9 cellular contexts compared by ENCODE assay signal in the genomic region with DNA sequence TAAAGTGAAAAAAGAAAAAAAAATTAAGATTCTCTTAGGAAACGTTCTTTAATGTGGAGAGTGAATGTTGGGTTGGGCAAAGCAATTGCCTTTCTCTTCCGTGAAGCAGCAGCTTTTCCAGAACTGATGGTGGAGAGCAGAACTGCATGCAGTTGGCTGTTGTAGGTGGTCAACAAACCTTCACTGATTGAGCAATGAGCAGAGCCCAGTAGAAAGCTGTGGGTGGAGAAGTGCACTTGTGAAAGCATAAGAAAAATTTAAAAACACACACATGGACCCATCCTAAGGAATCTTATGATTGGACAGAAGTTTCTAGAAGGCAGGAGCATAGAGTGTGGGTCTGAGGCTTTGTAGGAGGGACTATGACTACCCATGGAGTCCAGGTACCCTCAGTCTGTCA. TPM values are rescaled to one million over a fixed set of nuclear protein-coding genes. Genes with fewer than 3 reads are reported as not detected.
DNase-seq lines count a peak whose midpoint lies in the region; ATAC-seq and TF ChIP-seq lines count a peak whose summit lies in the region.
"Had no signal": no experiment of that assay in that cellular context is flagged by ENCODE, and none has a peak within 500 bp of the region (broad histone marks: within the 10 kb centered on the region; RNA-seq: fewer than 3 reads in every experiment).

No MANE protein-coding gene starts in this region.

- H3K9me3 ChIP-seq in HCT116 (ENCODE audit: control insufficient read depth in 1 of 2, insufficient read depth in 1 of 2, low read depth in 1 of 2, low read length in 2 of 2) = no peaks in the 10 kb centered on the region
- no peaks in the 10 kb centered on the region for H3K9me3 ChIP-seq in ascending aorta
- no peaks in the 10 kb centered on the region for H3K9me3 ChIP-seq in right atrium auricular region

- no peaks in the 10 kb centered on the region for H3K9me2 ChIP-seq in HCT116 (ENCODE audit: insufficient read depth)

- H3K79me2 ChIP-seq in HCT116 (ENCODE audit: insufficient read depth, low read length) = no peaks in the 10 kb centered on the region

- no peak for TF ChIP-seq RAD21 in HCT116 (IDR thresholded peaks at IDR 0.05; ENCODE audit: low read depth)

- TF ChIP-seq CTCF in HCT116 (IDR thresholded peaks at IDR 0.05 in 2 of 3, conservative IDR thresholded peaks at IDR 0.05 in 1 of 3; ENCODE audit: borderline replicate concordance in 1 of 3, insufficient read depth in 1 of 3, low read depth in 2 of 3, low read length in 2 of 3) (no peak; a peak in 1 of 6 replicates), ascending aorta (IDR thresholded peaks at IDR 0.05) (peak; percentile 27 to 37 (median 28)), right atrium auricular region (IDR thresholded peaks at IDR 0.05) (peak in 1 of 2 donors; percentile 12)

- no peak for ATAC-seq in HCT116
- no peak for ATAC-seq in stimulated activated naive B cell treated with anti-CD40 and anti-IgM and Interleukin-4, amounts not matched to agents 10 μg/mL and 1 μg/mL and 100 μg/mL, for 72 hours (replicated peaks)

- peaks cover 17 to 25% of the 10 kb centered on the region in 2 donors for H3K4me1 Mint-ChIP-seq in stimulated activated naive B cell treated with anti-CD40 and anti-IgM and Interleukin-4, amounts not matched to agents 10 μg/mL and 1 μg/mL and 100 μg/mL, for 72 hours

- intact Hi-C loops in HCT116 (cut with micrococcal nuclease) = no loop called here
- intact Hi-C loops in ascending aorta (cut with DNase I) = loop anchor here (1.0 to 2.0 kb wide), 3 partner anchors 13 to 73 kb away; no protein-coding TSS in a partner anchor

- H3K4me1 ChIP-seq in HCT116 (ENCODE audit: control insufficient read depth in 1 of 2, insufficient read depth in 2 of 2, low read length in 2 of 2) (peaks cover 13 to 19% of the 10 kb centered on the region in 2 experiments), ascending aorta (peaks cover 25 to 44% of the 10 kb centered on the region in 2 donors), right atrium auricular region (peaks cover 0 to 24% of the 10 kb centered on the region in 2 donors)

- H3K4me3 Mint-ChIP-seq in stimulated activated naive B cell treated with anti-CD40 and anti-IgM and Interleukin-4, amounts not matched to agents 10 μg/mL and 1 μg/mL and 100 μg/mL, for 72 hours = no peak overlapping the region
- H3K4me3 Mint-ChIP-seq: effector memory CD8-positive, alpha-beta T cell had no signal

- TF ChIP-seq POLR2A in HCT116 (IDR thresholded peaks at IDR 0.05; ENCODE audit: borderline replicate concordance, extremely low read depth, insufficient read depth, insufficient read length) = no peak

- CTCF ChIA-PET in HCT116 (lab: Charles Lee) = interaction anchor here (0.6 to 0.8 kb wide), 2 partner anchors 14 to 213 kb away, joined by 3 to 4 read pairs; no protein-coding TSS in a partner anchor

- POLR2A ChIA-PET in HCT116 (lab: Charles Lee) = no interaction called here

- H3K4me2 ChIP-seq in HCT116 (ENCODE audit: low read length) = peak overlapping the region; percentile 40

- BruUV-seq in HCT116 (replicated peaks; lab: Mats Ljungman, UMichigan) = no TSS peak

- no peaks in the 10 kb centered on the region for H3K36me3 Mint-ChIP-seq in stimulated activated naive B cell treated with anti-CD40 and anti-IgM and Interleukin-4, amounts not matched to agents 10 μg/mL and 1 μg/mL and 100 μg/mL, for 72 hours

- H3K9ac ChIP-seq in HCT116 (ENCODE audit: low read length) = no peak overlapping the region

- no peaks in the 10 kb centered on the region for H4K20me1 ChIP-seq in HCT116 (ENCODE audit: insufficient read depth)

- H3K27me3 ChIP-seq in HCT116 (ENCODE audit: insufficient read depth, low read length) (peaks cover 16% of the 10 kb centered on the region), ascending aorta (no peaks in the 10 kb centered on the region), right atrium auricular region (no peaks in the 10 kb centered on the region)

- H3K4me3 ChIP-seq in HCT116 (replicated peaks in 1 of 2; ENCODE audit: low read depth in 1 of 2, low read length in 2 of 2) = no peak overlapping the region
- H3K4me3 ChIP-seq in ascending aorta = peak overlapping the region; percentile 56 to 63
- H3K4me3 ChIP-seq in right atrium auricular region = peak overlapping the region; percentile 51 to 53

- peaks cover 6 to 8% of the 10 kb centered on the region in 2 donors for H3K27me3 Mint-ChIP-seq in stimulated activated naive B cell treated with anti-CD40 and anti-IgM and Interleukin-4, amounts not matched to agents 10 μg/mL and 1 μg/mL and 100 μg/mL, for 72 hours

- H2AFZ ChIP-seq in HCT116 (ENCODE audit: low read depth, low read length, poor library complexity, severe bottlenecking) = no peak overlapping the region

- DNase-seq in HCT116 (ENCODE audit: low read depth, low spot score) (no peak), ascending aorta (ENCODE audit: low spot score in 2 of 2) (peak in 1 of 2 donors; percentile 80), right atrium auricular region (ENCODE audit: low spot score) (no peak), stromal cell of bone marrow (ENCODE audit: low read depth) (peak; percentile 42), foreskin melanocyte (no peak), NCI-H446 (lab: John Stamatoyannopoulos, UW) (no peak), cerebellar nuclear complex (lab: John Stamatoyannopoulos, UW) (no peak)
- DNase-seq in stimulated activated naive B cell treated with anti-CD40 and anti-IgM and Interleukin-4, amounts not matched to agents 10 μg/mL and 1 μg/mL and 100 μg/mL, for 72 hours = no peak

- H3K27ac Mint-ChIP-seq in stimulated activated naive B cell treated with anti-CD40 and anti-IgM and Interleukin-4, amounts not matched to agents 10 μg/mL and 1 μg/mL and 100 μg/mL, for 72 hours = no peak overlapping the region
- H3K27ac Mint-ChIP-seq: effector memory CD8-positive, alpha-beta T cell had no signal

- RAD21 ChIA-PET in HCT116 (lab: Charles Lee; ENCODE audit: low non-redundant PET in 1 of 2, low total read pairs in 2 of 2, uncharacterized antibody in 2 of 2, unreplicated experiment in 2 of 2) = no interaction called here

- H3K9me3 Mint-ChIP-seq in stimulated activated naive B cell treated with anti-CD40 and anti-IgM and Interleukin-4, amounts not matched to agents 10 μg/mL and 1 μg/mL and 100 μg/mL, for 72 hours = no peaks in the 10 kb centered on the region
- H3K9me3 Mint-ChIP-seq: effector memory CD8-positive, alpha-beta T cell had no signal

- H3K36me3 ChIP-seq in HCT116 (ENCODE audit: control insufficient read depth in 1 of 2, insufficient read depth in 2 of 2, low read length in 2 of 2) = no peaks in the 10 kb centered on the region
- H3K36me3 ChIP-seq in ascending aorta = peaks cover 25 to 28% of the 10 kb centered on the region in 2 donors
- H3K36me3 ChIP-seq in right atrium auricular region = peaks cover 25% of the 10 kb centered on the region

- H3K27ac ChIP-seq in HCT116 (ENCODE audit: low read depth, low read length) (no peak overlapping the region), ascending aorta (peak overlapping the region; percentile 88 to 92), right atrium auricular region (peak overlapping the region; percentile 66 to 89)

TF ChIP-seq in HCT116, 20 proteins besides CTCF, POLR2A, EP300 and RAD21 (continues in another document):
- TF ChIP-seq SIN3A (IDR thresholded peaks at IDR 0.05; ENCODE audit: low read depth) (no peak), EZH2phosphoT487 (IDR thresholded peaks at IDR 0.05; ENCODE audit: borderline replicate concordance) (no peak), CBX3 (IDR thresholded peaks at IDR 0.05; ENCODE audit: low read depth) (no peak)
- TF ChIP-seq, protein P1, sequence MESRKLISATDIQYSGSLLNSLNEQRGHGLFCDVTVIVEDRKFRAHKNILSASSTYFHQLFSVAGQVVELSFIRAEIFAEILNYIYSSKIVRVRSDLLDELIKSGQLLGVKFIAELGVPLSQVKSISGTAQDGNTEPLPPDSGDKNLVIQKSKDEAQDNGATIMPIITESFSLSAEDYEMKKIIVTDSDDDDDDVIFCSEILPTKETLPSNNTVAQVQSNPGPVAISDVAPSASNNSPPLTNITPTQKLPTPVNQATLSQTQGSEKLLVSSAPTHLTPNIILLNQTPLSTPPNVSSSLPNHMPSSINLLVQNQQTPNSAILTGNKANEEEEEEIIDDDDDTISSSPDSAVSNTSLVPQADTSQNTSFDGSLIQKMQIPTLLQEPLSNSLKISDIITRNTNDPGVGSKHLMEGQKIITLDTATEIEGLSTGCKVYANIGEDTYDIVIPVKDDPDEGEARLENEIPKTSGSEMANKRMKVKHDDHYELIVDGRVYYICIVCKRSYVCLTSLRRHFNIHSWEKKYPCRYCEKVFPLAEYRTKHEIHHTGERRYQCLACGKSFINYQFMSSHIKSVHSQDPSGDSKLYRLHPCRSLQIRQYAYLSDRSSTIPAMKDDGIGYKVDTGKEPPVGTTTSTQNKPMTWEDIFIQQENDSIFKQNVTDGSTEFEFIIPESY (IDR thresholded peaks at IDR 0.05; ENCODE audit: extremely low read depth, insufficient replicate concordance, low read length) = no peak
- TF ChIP-seq, protein P2, sequence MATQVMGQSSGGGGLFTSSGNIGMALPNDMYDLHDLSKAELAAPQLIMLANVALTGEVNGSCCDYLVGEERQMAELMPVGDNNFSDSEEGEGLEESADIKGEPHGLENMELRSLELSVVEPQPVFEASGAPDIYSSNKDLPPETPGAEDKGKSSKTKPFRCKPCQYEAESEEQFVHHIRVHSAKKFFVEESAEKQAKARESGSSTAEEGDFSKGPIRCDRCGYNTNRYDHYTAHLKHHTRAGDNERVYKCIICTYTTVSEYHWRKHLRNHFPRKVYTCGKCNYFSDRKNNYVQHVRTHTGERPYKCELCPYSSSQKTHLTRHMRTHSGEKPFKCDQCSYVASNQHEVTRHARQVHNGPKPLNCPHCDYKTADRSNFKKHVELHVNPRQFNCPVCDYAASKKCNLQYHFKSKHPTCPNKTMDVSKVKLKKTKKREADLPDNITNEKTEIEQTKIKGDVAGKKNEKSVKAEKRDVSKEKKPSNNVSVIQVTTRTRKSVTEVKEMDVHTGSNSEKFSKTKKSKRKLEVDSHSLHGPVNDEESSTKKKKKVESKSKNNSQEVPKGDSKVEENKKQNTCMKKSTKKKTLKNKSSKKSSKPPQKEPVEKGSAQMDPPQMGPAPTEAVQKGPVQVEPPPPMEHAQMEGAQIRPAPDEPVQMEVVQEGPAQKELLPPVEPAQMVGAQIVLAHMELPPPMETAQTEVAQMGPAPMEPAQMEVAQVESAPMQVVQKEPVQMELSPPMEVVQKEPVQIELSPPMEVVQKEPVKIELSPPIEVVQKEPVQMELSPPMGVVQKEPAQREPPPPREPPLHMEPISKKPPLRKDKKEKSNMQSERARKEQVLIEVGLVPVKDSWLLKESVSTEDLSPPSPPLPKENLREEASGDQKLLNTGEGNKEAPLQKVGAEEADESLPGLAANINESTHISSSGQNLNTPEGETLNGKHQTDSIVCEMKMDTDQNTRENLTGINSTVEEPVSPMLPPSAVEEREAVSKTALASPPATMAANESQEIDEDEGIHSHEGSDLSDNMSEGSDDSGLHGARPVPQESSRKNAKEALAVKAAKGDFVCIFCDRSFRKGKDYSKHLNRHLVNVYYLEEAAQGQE (IDR thresholded peaks at IDR 0.05; ENCODE audit: low read depth) = no peak

RNA-seq across cellular contexts. Expression of a gene that starts 4.5 kb away (rescaled TPM):
- total RNA-seq in HCT116 (2021; ENCODE audit: unreplicated experiment) (0.10 TPM), ascending aorta (142 TPM), right atrium auricular region (100 to 1,000 TPM in 1 of 2 donors, 10 to 100 TPM in 1; 54.5 to 243 TPM)
- not detected in 2 replicates for polyA plus RNA-seq in HCT116 (2012)

RNA-seq across cellular contexts. Expression of a gene that starts 13.9 kb away (rescaled TPM):
- total RNA-seq in HCT116 (2021; ENCODE audit: unreplicated experiment) (not detected), ascending aorta (not detected), right atrium auricular region (not detected)
- polyA plus RNA-seq in HCT116 (2012) = not detected in 2 replicates

Comparison
In these comparisons a context has a peak if more than half of its experiments do, and no peak if none do; other contexts are left out.
1. H3K4me3 ChIP-seq: peak in ascending aorta (2 of 2) and right atrium auricular region (2 of 2); none in HCT116 (0 of 2).
2. CTCF ChIP-seq: peak in ascending aorta (3 of 3); none in HCT116 (0 of 3).
3. RNA of a gene that starts 4.5 kb away (total RNA-seq): 54.5 to 243 TPM in right atrium auricular region and 142 TPM in ascending aorta (single experiment); 0.10 TPM in HCT116 (single experiment); every median in the first group is over 10 times any median in the second.